8 cellular contexts compared by ENCODE assay signal in genomic region chr12:112107306-112107705, GRCh38. TPM values are rescaled to one million over a fixed set of nuclear protein-coding genes. Genes with fewer than 3 reads are reported as not detected.
DNase-seq lines count a peak whose midpoint lies in the region; ATAC-seq, FAIRE-seq and TF ChIP-seq lines count a peak whose summit lies in the region.

No MANE protein-coding gene starts in this region.

- no peaks in the 10 kb centered on the region for H3K9me3 ChIP-seq in right cardiac atrium (ENCODE audit: control insufficient read depth, low read length)

- FAIRE-seq in GM12891 (lab: Jason Lieb, UNC): no peak

- 53% methylated on average over 4 of the region's 4 CpGs for WGBS in right cardiac atrium

- intact Hi-C loops in activated CD4-positive, alpha-beta memory T cell treated with anti-CD3 and anti-CD28 coated beads for 36 hours (cut with micrococcal nuclease): loop anchor here (1.0 kb wide), 1 partner anchor 11 kb away; no protein-coding TSS in a partner anchor
- intact Hi-C loops in right cardiac atrium (cut with DNase I): no loop called here

- no peaks in the 10 kb centered on the region for H3K27me3 ChIP-seq in right cardiac atrium (ENCODE audit: control insufficient read depth, insufficient read depth)

- H3K27ac ChIP-seq in right cardiac atrium (ENCODE audit: low read length): peak overlapping the region; percentile 32

- ATAC-seq in right cardiac atrium (no peak), esophagus mucosa (no peak)
- ATAC-seq in stimulated activated naive B cell treated with anti-CD40 and anti-IgM and Interleukin-4, amounts not matched to agents 10 μg/mL and 1 μg/mL and 100 μg/mL, for 72 hours (replicated peaks): no peak

- no peaks in the 10 kb centered on the region for H3K9me3 Mint-ChIP-seq in T-helper 1 cell treated with Interleukin-12 subunit alpha and Interleukin-12 subunit beta and Interleukin-4 antibody, amounts not matched to agents 30 μg/mL and 1 μg/mL, for 36 hours
- H3K9me3 Mint-ChIP-seq in activated CD4-positive, alpha-beta memory T cell treated with anti-CD3 and anti-CD28 coated beads for 36 hours: no peaks in the 10 kb centered on the region
- no peaks in the 10 kb centered on the region for H3K9me3 Mint-ChIP-seq in stimulated activated naive B cell treated with anti-CD40 and anti-IgM and Interleukin-4, amounts not matched to agents 10 μg/mL and 1 μg/mL and 100 μg/mL, for 72 hours

- peaks cover 6% of the 10 kb centered on the region for H3K4me1 ChIP-seq in right cardiac atrium (ENCODE audit: control insufficient read depth, insufficient read depth, low read length)

- H3K27ac Mint-ChIP-seq in T-helper 1 cell treated with Interleukin-12 subunit alpha and Interleukin-12 subunit beta and Interleukin-4 antibody, amounts not matched to agents 30 μg/mL and 1 μg/mL, for 36 hours: peak overlapping the region; percentile 80
- H3K27ac Mint-ChIP-seq in activated CD4-positive, alpha-beta memory T cell treated with anti-CD3 and anti-CD28 coated beads for 36 hours: peak overlapping the region; percentile 91
- H3K27ac Mint-ChIP-seq in stimulated activated naive B cell treated with anti-CD40 and anti-IgM and Interleukin-4, amounts not matched to agents 10 μg/mL and 1 μg/mL and 100 μg/mL, for 72 hours: peak overlapping the region; percentile 98

- CTCF ChIA-PET in activated CD4-positive, alpha-beta memory T cell treated with anti-CD3 and anti-CD28 coated beads for 36 hours (lab: Charles Lee): interaction anchor here (1.0 to 3.1 kb wide), 6 partner anchors 11 to 93 kb away, joined by 3 to 12 read pairs (median 4); partner anchors contain the start of gene TRAFD1

- TF ChIP-seq POLR2A in GM12891 (IDR thresholded peaks at IDR 0.05; ENCODE audit: low read depth, low read length): no peak

- POLR2A ChIA-PET in activated CD4-positive, alpha-beta memory T cell treated with anti-CD3 and anti-CD28 coated beads for 36 hours (lab: Charles Lee): interaction anchor here (0.6 to 5.1 kb wide), 4 partner anchors 10 to 43 kb away, joined by 4 to 60 read pairs (median 27); partner anchors contain the start of gene TRAFD1

- H3K4me3 ChIP-seq in right cardiac atrium (ENCODE audit: low read length): peak overlapping the region; percentile 57

- no peaks in the 10 kb centered on the region for H3K27me3 Mint-ChIP-seq in T-helper 1 cell treated with Interleukin-12 subunit alpha and Interleukin-12 subunit beta and Interleukin-4 antibody, amounts not matched to agents 30 μg/mL and 1 μg/mL, for 36 hours (ENCODE audit: low read depth)
- no peaks in the 10 kb centered on the region for H3K27me3 Mint-ChIP-seq in activated CD4-positive, alpha-beta memory T cell treated with anti-CD3 and anti-CD28 coated beads for 36 hours
- no peaks in the 10 kb centered on the region for H3K27me3 Mint-ChIP-seq in stimulated activated naive B cell treated with anti-CD40 and anti-IgM and Interleukin-4, amounts not matched to agents 10 μg/mL and 1 μg/mL and 100 μg/mL, for 72 hours

- peaks cover 47% of the 10 kb centered on the region for H3K4me1 Mint-ChIP-seq in T-helper 1 cell treated with Interleukin-12 subunit alpha and Interleukin-12 subunit beta and Interleukin-4 antibody, amounts not matched to agents 30 μg/mL and 1 μg/mL, for 36 hours (ENCODE audit: low read depth)
- peaks cover 50% of the 10 kb centered on the region for H3K4me1 Mint-ChIP-seq in activated CD4-positive, alpha-beta memory T cell treated with anti-CD3 and anti-CD28 coated beads for 36 hours (ENCODE audit: low read depth)
- H3K4me1 Mint-ChIP-seq in stimulated activated naive B cell treated with anti-CD40 and anti-IgM and Interleukin-4, amounts not matched to agents 10 μg/mL and 1 μg/mL and 100 μg/mL, for 72 hours: peaks cover 30 to 60% of the 10 kb centered on the region in 2 donors

- peak overlapping the region; percentile 98 for H3K4me3 Mint-ChIP-seq in T-helper 1 cell treated with Interleukin-12 subunit alpha and Interleukin-12 subunit beta and Interleukin-4 antibody, amounts not matched to agents 30 μg/mL and 1 μg/mL, for 36 hours
- H3K4me3 Mint-ChIP-seq in activated CD4-positive, alpha-beta memory T cell treated with anti-CD3 and anti-CD28 coated beads for 36 hours: peak overlapping the region; percentile 95
- peak overlapping the region; percentile 91 to 96 for H3K4me3 Mint-ChIP-seq in stimulated activated naive B cell treated with anti-CD40 and anti-IgM and Interleukin-4, amounts not matched to agents 10 μg/mL and 1 μg/mL and 100 μg/mL, for 72 hours

- peaks cover 18% of the 10 kb centered on the region for H3K36me3 Mint-ChIP-seq in T-helper 1 cell treated with Interleukin-12 subunit alpha and Interleukin-12 subunit beta and Interleukin-4 antibody, amounts not matched to agents 30 μg/mL and 1 μg/mL, for 36 hours (ENCODE audit: low read depth)
- H3K36me3 Mint-ChIP-seq in activated CD4-positive, alpha-beta memory T cell treated with anti-CD3 and anti-CD28 coated beads for 36 hours: peaks cover 25% of the 10 kb centered on the region
- H3K36me3 Mint-ChIP-seq in stimulated activated naive B cell treated with anti-CD40 and anti-IgM and Interleukin-4, amounts not matched to agents 10 μg/mL and 1 μg/mL and 100 μg/mL, for 72 hours: peaks cover 27 to 41% of the 10 kb centered on the region in 2 donors

- DNase-seq in T-helper 1 cell (no peak), right cardiac atrium (no peak), GM12891 (ENCODE audit: insufficient read length, low spot score) (no peak), NCI-H526 treated with DMSO at 0.1 percent for 48 hours (lab: John Stamatoyannopoulos, UW) (no peak)
- DNase-seq in activated CD4-positive, alpha-beta memory T cell treated with anti-CD3 and anti-CD28 coated beads for 36 hours: no peak
- no peak for DNase-seq in stimulated activated naive B cell treated with anti-CD40 and anti-IgM and Interleukin-4, amounts not matched to agents 10 μg/mL and 1 μg/mL and 100 μg/mL, for 72 hours

TF ChIP-seq in GM12891, 5 proteins besides CTCF, POLR2A, EP300 and RAD21:
- TF ChIP-seq PAX5 (IDR thresholded peaks at IDR 0.05; ENCODE audit: insufficient read depth, low read length, severe bottlenecking) (no peak), POU2F2 (IDR thresholded peaks at IDR 0.05; ENCODE audit: low read depth, low read length) (no peak), POLR2AphosphoS5 (IDR thresholded peaks at IDR 0.05; ENCODE audit: low read depth, low read length) (no peak), SPI1 (IDR thresholded peaks at IDR 0.05; ENCODE audit: low read depth, low read length) (no peak), TAF1 (IDR thresholded peaks at IDR 0.05; ENCODE audit: low read depth, low read length) (no peak)

RNA-seq across cellular contexts. Expression of gene NAA25, which starts 1.3 kb away (rescaled TPM):
- total RNA-seq in activated CD4-positive, alpha-beta memory T cell treated with anti-CD3 and anti-CD28 coated beads for 36 hours: 10 to 100 TPM; 41.7 to 43.3 TPM
- total RNA-seq in right cardiac atrium (10 to 100 TPM; 15.3 to 21.7 (median 18.0) TPM), esophagus mucosa (18.6 TPM)
- polyA plus RNA-seq in right cardiac atrium: 4.6 TPM
- 6.6 TPM for polyA plus RNA-seq in GM12891 (2012; ENCODE audit: low read depth, missing spikeins)

RNA-seq across cellular contexts. Expression of gene TRAFD1, which starts 18.1 kb away (rescaled TPM):
- 10 to 100 TPM; 56.4 to 61.8 TPM for total RNA-seq in activated CD4-positive, alpha-beta memory T cell treated with anti-CD3 and anti-CD28 coated beads for 36 hours
- total RNA-seq in right cardiac atrium (10 to 100 TPM; 21.9 to 24.5 (median 23.9) TPM), esophagus mucosa (24.0 TPM)
- polyA plus RNA-seq in right cardiac atrium: 13.4 TPM
- 42.5 TPM for polyA plus RNA-seq in GM12891 (2012; ENCODE audit: low read depth, missing spikeins)
